1 cellular context compared by ENCODE assay signal in genomic region chr11:2130881-2131352, GRCh38.
TF ChIP-seq lines count a peak whose summit lies in the region.

No MANE protein-coding gene starts in this region.

TF ChIP-seq in HepG2, 621 proteins besides CTCF, POLR2A, EP300 and RAD21 (continued from another document and continues in another):
- TF ChIP-seq, protein P1, sequence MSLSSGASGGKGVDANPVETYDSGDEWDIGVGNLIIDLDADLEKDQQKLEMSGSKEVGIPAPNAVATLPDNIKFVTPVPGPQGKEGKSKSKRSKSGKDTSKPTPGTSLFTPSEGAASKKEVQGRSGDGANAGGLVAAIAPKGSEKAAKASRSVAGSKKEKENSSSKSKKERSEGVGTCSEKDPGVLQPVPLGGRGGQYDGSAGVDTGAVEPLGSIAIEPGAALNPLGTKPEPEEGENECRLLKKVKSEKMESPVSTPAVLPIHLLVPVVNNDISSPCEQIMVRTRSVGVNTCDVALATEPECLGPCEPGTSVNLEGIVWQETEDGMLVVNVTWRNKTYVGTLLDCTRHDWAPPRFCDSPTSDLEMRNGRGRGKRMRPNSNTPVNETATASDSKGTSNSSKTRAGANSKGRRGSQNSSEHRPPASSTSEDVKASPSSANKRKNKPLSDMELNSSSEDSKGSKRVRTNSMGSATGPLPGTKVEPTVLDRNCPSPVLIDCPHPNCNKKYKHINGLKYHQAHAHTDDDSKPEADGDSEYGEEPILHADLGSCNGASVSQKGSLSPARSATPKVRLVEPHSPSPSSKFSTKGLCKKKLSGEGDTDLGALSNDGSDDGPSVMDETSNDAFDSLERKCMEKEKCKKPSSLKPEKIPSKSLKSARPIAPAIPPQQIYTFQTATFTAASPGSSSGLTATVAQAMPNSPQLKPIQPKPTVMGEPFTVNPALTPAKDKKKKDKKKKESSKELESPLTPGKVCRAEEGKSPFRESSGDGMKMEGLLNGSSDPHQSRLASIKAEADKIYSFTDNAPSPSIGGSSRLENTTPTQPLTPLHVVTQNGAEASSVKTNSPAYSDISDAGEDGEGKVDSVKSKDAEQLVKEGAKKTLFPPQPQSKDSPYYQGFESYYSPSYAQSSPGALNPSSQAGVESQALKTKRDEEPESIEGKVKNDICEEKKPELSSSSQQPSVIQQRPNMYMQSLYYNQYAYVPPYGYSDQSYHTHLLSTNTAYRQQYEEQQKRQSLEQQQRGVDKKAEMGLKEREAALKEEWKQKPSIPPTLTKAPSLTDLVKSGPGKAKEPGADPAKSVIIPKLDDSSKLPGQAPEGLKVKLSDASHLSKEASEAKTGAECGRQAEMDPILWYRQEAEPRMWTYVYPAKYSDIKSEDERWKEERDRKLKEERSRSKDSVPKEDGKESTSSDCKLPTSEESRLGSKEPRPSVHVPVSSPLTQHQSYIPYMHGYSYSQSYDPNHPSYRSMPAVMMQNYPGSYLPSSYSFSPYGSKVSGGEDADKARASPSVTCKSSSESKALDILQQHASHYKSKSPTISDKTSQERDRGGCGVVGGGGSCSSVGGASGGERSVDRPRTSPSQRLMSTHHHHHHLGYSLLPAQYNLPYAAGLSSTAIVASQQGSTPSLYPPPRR (CRISPR knock-in tag; IDR thresholded peaks at IDR 0.05; ENCODE audit: borderline replicate concordance): no peak
- TF ChIP-seq ZNF263 (CRISPR knock-in tag; IDR thresholded peaks at IDR 0.05) (no peak), ZNF772 (CRISPR knock-in tag; IDR thresholded peaks at IDR 0.05) (no peak), ZNF598 (CRISPR knock-in tag; IDR thresholded peaks at IDR 0.05; ENCODE audit: borderline replicate concordance) (no peak; the same call in 1 of the 2 replicates), RCOR2 (CRISPR knock-in tag; IDR thresholded peaks at IDR 0.05) (no peak), TSC22D2 (CRISPR knock-in tag; IDR thresholded peaks at IDR 0.05; ENCODE audit: borderline replicate concordance) (no peak), PHF21A (CRISPR knock-in tag; IDR thresholded peaks at IDR 0.05) (no peak), ZNF326 (CRISPR knock-in tag; IDR thresholded peaks at IDR 0.05; ENCODE audit: borderline replicate concordance) (0 out of 2 replicates have a peak, but pooled peaks have one; percentile 50), KAT8 (CRISPR knock-in tag; IDR thresholded peaks at IDR 0.05) (no peak), POLR2G (IDR thresholded peaks at IDR 0.05; ENCODE audit: low read depth, low read length) (no peak; the same call in none of the 2 replicates), HMG20B (CRISPR knock-in tag; conservative IDR thresholded peaks at IDR 0.05) (no peak), ELF4 (CRISPR knock-in tag; IDR thresholded peaks at IDR 0.05; ENCODE audit: borderline replicate concordance) (no peak), SPEN (CRISPR knock-in tag; IDR thresholded peaks at IDR 0.05; ENCODE audit: low read depth) (0 out of 2 replicates have a peak, but pooled peaks have one; percentile 3), HCFC1 (IDR thresholded peaks at IDR 0.05; ENCODE audit: low read depth, low read length) (no peak), MIER2 (CRISPR knock-in tag; IDR thresholded peaks at IDR 0.05) (no peak), ZNF274 (CRISPR knock-in tag; IDR thresholded peaks at IDR 0.05) (no peak), ZSCAN22 (CRISPR knock-in tag; IDR thresholded peaks at IDR 0.05) (no peak), ZKSCAN1 (IDR thresholded peaks at IDR 0.05; ENCODE audit: low read length) (no peak), ZNF446 (CRISPR knock-in tag; IDR thresholded peaks at IDR 0.05) (no peak), CHCHD3 (CRISPR knock-in tag; IDR thresholded peaks at IDR 0.05) (no peak), SP1 (IDR thresholded peaks at IDR 0.05) (no peak), SP1 (CRISPR knock-in tag; IDR thresholded peaks at IDR 0.05) (no peak), NFKBIZ (CRISPR knock-in tag; IDR thresholded peaks at IDR 0.05) (no peak), HNRNPUL1 (IDR thresholded peaks at IDR 0.05; ENCODE audit: low read depth, low read length) (no peak), ZNF235 (CRISPR knock-in tag; IDR thresholded peaks at IDR 0.05; ENCODE audit: borderline replicate concordance) (peak; percentile 18; the same call in 1 of the 2 replicates), ZMYM2 (CRISPR knock-in tag; IDR thresholded peaks at IDR 0.05) (no peak), TBX3 (IDR thresholded peaks at IDR 0.05; ENCODE audit: borderline replicate concordance) (no peak), ISL2 (CRISPR knock-in tag; IDR thresholded peaks at IDR 0.05) (no peak), TBL1XR1 (IDR thresholded peaks at IDR 0.05; ENCODE audit: borderline replicate concordance, low read length, partially characterized antibody) (no peak), HMG20A (CRISPR knock-in tag; IDR thresholded peaks at IDR 0.05; ENCODE audit: borderline replicate concordance) (no peak), ZNF44 (CRISPR knock-in tag; IDR thresholded peaks at IDR 0.05) (0 out of 2 replicates have a peak, but pooled peaks have one; percentile 30), NRL (CRISPR knock-in tag; IDR thresholded peaks at IDR 0.05; ENCODE audit: borderline replicate concordance) (peak; percentile 18; the same call in 1 of the 2 replicates), TCF7L2 (IDR thresholded peaks at IDR 0.05; ENCODE audit: low read depth, low read length) (no peak), TARDBP (CRISPR knock-in tag; IDR thresholded peaks at IDR 0.05) (no peak; the same call in 1 of the 2 replicates), GRHL1 (CRISPR knock-in tag; conservative IDR thresholded peaks at IDR 0.05) (no peak), SNAPC4 (CRISPR knock-in tag; IDR thresholded peaks at IDR 0.05) (no peak), SETDB1 (CRISPR knock-in tag; IDR thresholded peaks at IDR 0.05; ENCODE audit: borderline replicate concordance) (no peak), ZNF644 (CRISPR knock-in tag; IDR thresholded peaks at IDR 0.05; ENCODE audit: low read depth) (no peak), MYPOP (CRISPR knock-in tag; IDR thresholded peaks at IDR 0.05) (no peak), ZSCAN21 (CRISPR knock-in tag; IDR thresholded peaks at IDR 0.05; ENCODE audit: borderline replicate concordance) (no peak), ZNF275 (CRISPR knock-in tag; IDR thresholded peaks at IDR 0.05; ENCODE audit: borderline replicate concordance) (0 out of 2 replicates have a peak, but pooled peaks have one; percentile 3), ZNF441 (CRISPR knock-in tag; IDR thresholded peaks at IDR 0.05; ENCODE audit: borderline replicate concordance) (no peak)
- TF ChIP-seq, protein P2, sequence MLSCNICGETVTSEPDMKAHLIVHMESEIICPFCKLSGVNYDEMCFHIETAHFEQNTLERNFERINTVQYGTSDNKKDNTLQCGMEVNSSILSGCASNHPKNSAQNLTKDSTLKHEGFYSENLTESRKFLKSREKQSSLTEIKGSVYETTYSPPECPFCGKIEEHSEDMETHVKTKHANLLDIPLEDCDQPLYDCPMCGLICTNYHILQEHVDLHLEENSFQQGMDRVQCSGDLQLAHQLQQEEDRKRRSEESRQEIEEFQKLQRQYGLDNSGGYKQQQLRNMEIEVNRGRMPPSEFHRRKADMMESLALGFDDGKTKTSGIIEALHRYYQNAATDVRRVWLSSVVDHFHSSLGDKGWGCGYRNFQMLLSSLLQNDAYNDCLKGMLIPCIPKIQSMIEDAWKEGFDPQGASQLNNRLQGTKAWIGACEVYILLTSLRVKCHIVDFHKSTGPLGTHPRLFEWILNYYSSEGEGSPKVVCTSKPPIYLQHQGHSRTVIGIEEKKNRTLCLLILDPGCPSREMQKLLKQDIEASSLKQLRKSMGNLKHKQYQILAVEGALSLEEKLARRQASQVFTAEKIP (CRISPR knock-in tag; IDR thresholded peaks at IDR 0.05; ENCODE audit: borderline replicate concordance): no peak
- TF ChIP-seq, protein P3, sequence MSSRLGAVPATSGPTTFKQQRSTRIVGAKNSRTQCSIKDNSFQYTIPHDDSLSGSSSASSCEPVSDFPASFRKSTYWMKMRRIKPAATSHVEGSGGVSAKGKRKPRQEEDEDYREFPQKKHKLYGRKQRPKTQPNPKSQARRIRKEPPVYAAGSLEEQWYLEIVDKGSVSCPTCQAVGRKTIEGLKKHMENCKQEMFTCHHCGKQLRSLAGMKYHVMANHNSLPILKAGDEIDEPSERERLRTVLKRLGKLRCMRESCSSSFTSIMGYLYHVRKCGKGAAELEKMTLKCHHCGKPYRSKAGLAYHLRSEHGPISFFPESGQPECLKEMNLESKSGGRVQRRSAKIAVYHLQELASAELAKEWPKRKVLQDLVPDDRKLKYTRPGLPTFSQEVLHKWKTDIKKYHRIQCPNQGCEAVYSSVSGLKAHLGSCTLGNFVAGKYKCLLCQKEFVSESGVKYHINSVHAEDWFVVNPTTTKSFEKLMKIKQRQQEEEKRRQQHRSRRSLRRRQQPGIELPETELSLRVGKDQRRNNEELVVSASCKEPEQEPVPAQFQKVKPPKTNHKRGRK (CRISPR knock-in tag; IDR thresholded peaks at IDR 0.05): no peak
- TF ChIP-seq, protein P4, sequence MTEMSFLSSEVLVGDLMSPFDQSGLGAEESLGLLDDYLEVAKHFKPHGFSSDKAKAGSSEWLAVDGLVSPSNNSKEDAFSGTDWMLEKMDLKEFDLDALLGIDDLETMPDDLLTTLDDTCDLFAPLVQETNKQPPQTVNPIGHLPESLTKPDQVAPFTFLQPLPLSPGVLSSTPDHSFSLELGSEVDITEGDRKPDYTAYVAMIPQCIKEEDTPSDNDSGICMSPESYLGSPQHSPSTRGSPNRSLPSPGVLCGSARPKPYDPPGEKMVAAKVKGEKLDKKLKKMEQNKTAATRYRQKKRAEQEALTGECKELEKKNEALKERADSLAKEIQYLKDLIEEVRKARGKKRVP (CRISPR knock-in tag; IDR thresholded peaks at IDR 0.05): no peak; a peak in 1 of 4 replicates
